Comparison of ENCODE assay signal across 8 cellular contexts in genomic region chr11:118171274-118172062, GRCh38. TPM values are rescaled to one million over a fixed set of nuclear protein-coding genes. Genes with fewer than 3 reads are reported as not detected.
A peak's percentile ranks its signal among the peaks of the same experiment; 100 is the strongest.
DNase-seq lines count a peak whose midpoint lies in the region; ATAC-seq and TF ChIP-seq lines count a peak whose summit lies in the region.

No MANE protein-coding gene starts in this region.

- WGBS in lung, 2 donors: 10 to 13% methylated on average over 27 to 29 of the region's 29 CpGs

- peak; percentile 92 to 95 for TF ChIP-seq CTCF in GM23338 (conservative IDR thresholded peaks at IDR 0.05; ENCODE audit: low read depth in 2 of 2)
- peak; percentile 94 for TF ChIP-seq CTCF in activated CD8-positive, alpha-beta T cell treated with anti-CD3 and anti-CD28 coated beads for 36 hours (IDR thresholded peaks at IDR 0.05)
- TF ChIP-seq CTCF in lung (IDR thresholded peaks at IDR 0.05; ENCODE audit: control extremely low read depth, extremely low read depth): peak; percentile 85

- H3K4me1 Mint-ChIP-seq in GM23338: peaks cover 41% of the 10 kb centered on the region
- peaks cover 2% of the 10 kb centered on the region for H3K4me1 Mint-ChIP-seq in activated CD8-positive, alpha-beta T cell treated with anti-CD3 and anti-CD28 coated beads for 36 hours (ENCODE audit: low read depth)

- H2AFZ ChIP-seq in GM23338: peak overlapping the region; percentile 99

- no peaks in the 10 kb centered on the region for H3K79me2 ChIP-seq in GM23338 (replicated peaks; ENCODE audit: insufficient read depth)

- no peaks in the 10 kb centered on the region; the same call in 1 of the 2 replicates for H4K20me1 ChIP-seq in GM23338 (replicated peaks; ENCODE audit: insufficient read depth)

- H3K9me3 Mint-ChIP-seq in GM23338: no peaks in the 10 kb centered on the region; the same call in 2 of the 3 replicates
- H3K9me3 Mint-ChIP-seq in activated CD8-positive, alpha-beta T cell treated with anti-CD3 and anti-CD28 coated beads for 36 hours: no peaks in the 10 kb centered on the region

- DNase-seq in AML-193 (lab: John Stamatoyannopoulos, UW) (peak; percentile 45 to 52), GM23338 (ENCODE audit: low spot score) (peak; percentile 94), NCI-H526 treated with DMSO at 0.1 percent for 48 hours (lab: John Stamatoyannopoulos, UW) (peak; percentile 87), lung (ENCODE audit: low spot score) (peak; percentile 72)
- peak; percentile 84 for DNase-seq in activated CD8-positive, alpha-beta T cell treated with anti-CD3 and anti-CD28 coated beads for 36 hours
- DNase-seq in effector CD8-positive, alpha-beta T cell (lab: John Stamatoyannopoulos, UW): peak; percentile 65
- DNase-seq in stimulated activated CD8-positive, alpha-beta memory T cell treated with anti-CD3 and anti-CD28 coated beads, Interleukin-12 subunit alpha, Interleukin-12 subunit beta, amount 100 ng/mL, for 4 hours (ENCODE audit: low read depth): peak; percentile 41

- no peaks in the 10 kb centered on the region for H3F3A ChIP-seq in GM23338 (replicated peaks; ENCODE audit: low read depth)

- CTCF ChIA-PET in activated CD8-positive, alpha-beta T cell treated with anti-CD3 and anti-CD28 coated beads for 36 hours (lab: Charles Lee): interaction anchor here (0.5 to 5.8 kb wide), 80 partner anchors 9 to 745 kb away, joined by 3 to 116 read pairs (median 4); partner anchors contain the start of genes MPZL2, PHLDB1 and SCN4B

- no peak overlapping the region for H3K27ac Mint-ChIP-seq in GM23338
- no peak overlapping the region for H3K27ac Mint-ChIP-seq in activated CD8-positive, alpha-beta T cell treated with anti-CD3 and anti-CD28 coated beads for 36 hours

- H3K27me3 ChIP-seq in GM23338 (ENCODE audit: insufficient read depth): peaks cover 88% of the 10 kb centered on the region
- no peaks in the 10 kb centered on the region for H3K27me3 ChIP-seq in lung (ENCODE audit: control insufficient read depth, insufficient read depth)

- H3K4me3 ChIP-seq in GM23338 (peak overlapping the region; percentile 89), lung (no peak overlapping the region)

- peaks cover 45% of the 10 kb centered on the region for H3K27me3 Mint-ChIP-seq in GM23338 (ENCODE audit: insufficient read depth, low read depth, poor library complexity)
- H3K27me3 Mint-ChIP-seq in activated CD8-positive, alpha-beta T cell treated with anti-CD3 and anti-CD28 coated beads for 36 hours: peaks cover 5% of the 10 kb centered on the region

- intact Hi-C loops in activated CD8-positive, alpha-beta T cell treated with anti-CD3 and anti-CD28 coated beads for 36 hours (cut with micrococcal nuclease): no loop called here

- H3K27ac ChIP-seq in GM23338 (ENCODE audit: low read depth) (no peak overlapping the region), lung (ENCODE audit: low read depth in 1 of 2, low read length in 1 of 2) (no peak overlapping the region)

- peak; percentile 77 for ATAC-seq in GM23338
- peak; percentile 98 for ATAC-seq in activated CD8-positive, alpha-beta T cell treated with anti-CD3 and anti-CD28 coated beads for 36 hours
- ATAC-seq in lung (ENCODE audit: insufficient read depth, low FRiP score): no peak
- ATAC-seq in GM18511 (IDR thresholded peaks at IDR 0.05; ENCODE audit: unreplicated experiment): no peak

- H3K4me2 ChIP-seq in GM23338: peak overlapping the region; percentile 97

- POLR2A ChIA-PET in activated CD8-positive, alpha-beta T cell treated with anti-CD3 and anti-CD28 coated beads for 36 hours (lab: Charles Lee): interaction anchor here (1.0 to 1.6 kb wide), 7 partner anchors 9 to 52 kb away, joined by 3 to 5 read pairs (median 3); no protein-coding TSS in a partner anchor

- no peaks in the 10 kb centered on the region for H3K9me3 ChIP-seq in lung (ENCODE audit: control insufficient read depth in 2 of 2, insufficient read depth in 1 of 2, low read length in 1 of 2)

- no peaks in the 10 kb centered on the region for H3K9me2 ChIP-seq in GM23338 (ENCODE audit: insufficient read depth)

- H3K36me3 Mint-ChIP-seq in GM23338 (ENCODE audit: low read depth): no peaks in the 10 kb centered on the region
- H3K36me3 Mint-ChIP-seq in activated CD8-positive, alpha-beta T cell treated with anti-CD3 and anti-CD28 coated beads for 36 hours (ENCODE audit: low read depth): no peaks in the 10 kb centered on the region

- H3K4me1 ChIP-seq in GM23338 (ENCODE audit: insufficient read depth) (peaks cover 29% of the 10 kb centered on the region), lung (ENCODE audit: control insufficient read depth in 2 of 2, insufficient read depth in 2 of 2, low read length in 2 of 2) (peaks cover 0 to 4% of the 10 kb centered on the region in 2 donors)

- H3K36me3 ChIP-seq in GM23338 (ENCODE audit: insufficient read depth) (no peaks in the 10 kb centered on the region; the same call in 1 of the 2 replicates), lung (ENCODE audit: control insufficient read depth in 2 of 2, insufficient read depth in 2 of 2, low read length in 2 of 2) (no peaks in the 10 kb centered on the region)

- H3K4me3 Mint-ChIP-seq in GM23338: peak overlapping the region; percentile 70
- no peak overlapping the region for H3K4me3 Mint-ChIP-seq in activated CD8-positive, alpha-beta T cell treated with anti-CD3 and anti-CD28 coated beads for 36 hours

TF ChIP-seq in GM23338, 12 proteins besides CTCF, POLR2A, EP300 and RAD21 (continues in another document):
- TF ChIP-seq EZH2 (IDR thresholded peaks at IDR 0.05; ENCODE audit: low read depth, unreplicated experiment) (peak; percentile 61), ZNF331 (CRISPR knock-in tag; IDR thresholded peaks at IDR 0.05; ENCODE audit: low read depth) (no peak), STAT1 (IDR thresholded peaks at IDR 0.05; ENCODE audit: unreplicated experiment) (no peak), POLR2AphosphoS5 (IDR thresholded peaks at IDR 0.05; ENCODE audit: low read depth) (no peak), ZNF114 (CRISPR knock-in tag; IDR thresholded peaks at IDR 0.05) (no peak)

RNA-seq across cellular contexts. Expression of gene SCN2B, which starts 5.0 kb away (rescaled TPM):
- 0.03 and 0.04 TPM in 2 replicates for total RNA-seq in GM23338 (2014; rRNA removed; shearing (Covaris generic))
- polyA plus RNA-seq in GM23338 (2016; fragmentation: Nextera tagmentation; extraction: Ambion mirVana) (0.09 TPM in 1 of 2 replicates, not detected in the other), lung (under 1 TPM; 0.03 to 0.20 TPM)
- not detected for total RNA-seq in activated CD8-positive, alpha-beta T cell treated with anti-CD3 and anti-CD28 coated beads for 36 hours
- 1 to 10 TPM; 1.0 to 1.6 TPM for total RNA-seq in lung

RNA-seq across cellular contexts. Expression of gene SCN4B, which starts 18.8 kb away (rescaled TPM):
- 1.7 and 3.0 TPM in 2 replicates for total RNA-seq in GM23338 (2014; rRNA removed; shearing (Covaris generic))
- 0.16 and 0.45 TPM in 2 replicates for polyA plus RNA-seq in GM23338 (2016; fragmentation: Nextera tagmentation; extraction: Ambion mirVana)
- total RNA-seq in activated CD8-positive, alpha-beta T cell treated with anti-CD3 and anti-CD28 coated beads for 36 hours: 1 to 10 TPM in 1 of 2 experiments, under 1 TPM in 1; 0.72 to 1.1 TPM
- 1 to 10 TPM; 3.1 to 5.2 TPM for total RNA-seq in lung
- polyA plus RNA-seq in lung: 1 to 10 TPM in 1 of 2 donors, under 1 TPM in 1; 0.95 to 1.5 TPM

RNA-seq across cellular contexts. Expression of gene JAML, which starts 53.3 kb away (rescaled TPM):
- 0.12 and 0.56 TPM in 2 replicates for total RNA-seq in GM23338 (2014; rRNA removed; shearing (Covaris generic))
- 0.26 and 1.0 TPM in 2 replicates for polyA plus RNA-seq in GM23338 (2016; fragmentation: Nextera tagmentation; extraction: Ambion mirVana)
- total RNA-seq in activated CD8-positive, alpha-beta T cell treated with anti-CD3 and anti-CD28 coated beads for 36 hours: 100 to 1,000 TPM; 236 to 251 TPM
- 10 to 100 TPM; 29.3 to 49.1 TPM for total RNA-seq in lung
- polyA plus RNA-seq in lung: 10 to 100 TPM; 34.4 to 36.5 TPM

Comparison
In these comparisons a context has a peak if more than half of its experiments do, and no peak if none do; other contexts are left out.
1. DNase-seq: peak in every context shown above with its lines; median percentile 94 in GM23338; 87 in NCI-H526 treated with DMSO at 0.1 percent for 48 hours; 84 in activated CD8-positive, alpha-beta T cell treated with anti-CD3 and anti-CD28 coated beads for 36 hours; 72 in lung; 65 in effector CD8-positive, alpha-beta T cell; 48 in AML-193; 41 in stimulated activated CD8-positive, alpha-beta memory T cell treated with anti-CD3 and anti-CD28 coated beads, Interleukin-12 subunit alpha, Interleukin-12 subunit beta, amount 100 ng/mL, for 4 hours.
2. ATAC-seq: peak in GM23338 (single experiment) and activated CD8-positive, alpha-beta T cell treated with anti-CD3 and anti-CD28 coated beads for 36 hours (single experiment); none in lung (single experiment) and GM18511 (single experiment).
3. RNA of gene JAML, which starts 53.3 kb away (total RNA-seq): 236 to 251 TPM in activated CD8-positive, alpha-beta T cell treated with anti-CD3 and anti-CD28 coated beads for 36 hours and 29.3 to 49.1 TPM in lung; 0.12 to 0.56 TPM in GM23338; every median in the first group is over 10 times any median in the second.
4. Peak in every context shown above with its lines, with median percentiles within 50 percentile points of each other: CTCF ChIP-seq.